9 cellular contexts compared by ENCODE assay signal in the genomic region with DNA sequence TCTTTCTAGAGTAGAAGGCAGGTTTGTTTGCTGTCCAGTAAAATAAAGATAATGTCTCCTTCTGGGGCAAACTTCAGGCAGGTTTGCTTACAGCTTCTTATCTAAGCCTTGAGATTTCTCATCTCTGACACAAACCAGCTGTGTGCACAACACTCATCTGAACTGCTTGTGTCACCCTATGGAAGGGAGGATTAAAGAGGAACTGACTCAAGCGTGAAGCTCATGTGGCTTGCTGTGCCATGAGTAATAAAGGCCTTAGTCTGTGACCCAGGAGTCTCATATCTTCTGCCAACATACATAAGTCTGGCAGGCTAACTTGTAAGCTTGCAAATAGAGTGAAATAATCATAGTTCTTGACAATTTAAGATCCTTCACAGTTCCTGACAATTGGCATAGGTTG. TPM values are rescaled to one million over a fixed set of nuclear protein-coding genes. Genes with fewer than 3 reads are reported as not detected.
DNase-seq lines count a peak whose midpoint lies in the region; ATAC-seq and TF ChIP-seq lines count a peak whose summit lies in the region.
"Had no signal": no experiment of that assay in that cellular context is flagged by ENCODE, and none has a peak within 500 bp of the region (broad histone marks: within the 10 kb centered on the region; RNA-seq: fewer than 3 reads in every experiment).

No MANE protein-coding gene starts in this region.

- peak; percentile 95 for ATAC-seq in activated naive CD8-positive, alpha-beta T cell treated with anti-CD3 and anti-CD28 coated beads, Interleukin-2, amount 50 U/mL, for 24 hours
- peak; percentile 88 for ATAC-seq in stimulated activated naive CD8-positive, alpha-beta T cell treated with anti-CD3 and anti-CD28 coated beads, Interleukin-15, amount 100 ng/mL, for 72 hours

- TF ChIP-seq CTCF in choroid plexus epithelial cell (conservative IDR thresholded peaks at IDR 0.05; ENCODE audit: low read depth, low read length): no peak
- TF ChIP-seq CTCF in dorsolateral prefrontal cortex (IDR thresholded peaks at IDR 0.05 in 54 of 56, conservative IDR thresholded peaks at IDR 0.05 in 2 of 56; ENCODE audit: low read depth in 1 of 56, partially characterized antibody in 56 of 56): no peak

- H3K27ac ChIP-seq in dorsolateral prefrontal cortex: no peak overlapping the region
- H3K27ac ChIP-seq: SJCRH30 had no signal

- H3K9me3 Mint-ChIP-seq in activated naive CD8-positive, alpha-beta T cell treated with anti-CD3 and anti-CD28 coated beads, Interleukin-2, amount 50 U/mL, for 24 hours: peaks cover 3% of the 10 kb centered on the region
- H3K9me3 Mint-ChIP-seq in activated naive CD8-positive, alpha-beta T cell treated with anti-CD3 and anti-CD28 coated beads for 36 hours: peaks cover 2% of the 10 kb centered on the region
- peaks cover 0 to 5% of the 10 kb centered on the region in 2 donors for H3K9me3 Mint-ChIP-seq in stimulated activated naive CD8-positive, alpha-beta T cell treated with anti-CD3 and anti-CD28 coated beads, Interleukin-15, amount 100 ng/mL, for 72 hours

- no peak overlapping the region for H3K27ac Mint-ChIP-seq in activated naive CD8-positive, alpha-beta T cell treated with anti-CD3 and anti-CD28 coated beads, Interleukin-2, amount 50 U/mL, for 24 hours
- no peak overlapping the region for H3K27ac Mint-ChIP-seq in activated naive CD8-positive, alpha-beta T cell treated with anti-CD3 and anti-CD28 coated beads for 36 hours
- no peak overlapping the region for H3K27ac Mint-ChIP-seq in stimulated activated naive CD8-positive, alpha-beta T cell treated with anti-CD3 and anti-CD28 coated beads, Interleukin-15, amount 100 ng/mL, for 72 hours

- no peaks in the 10 kb centered on the region for H3K4me1 Mint-ChIP-seq in activated naive CD8-positive, alpha-beta T cell treated with anti-CD3 and anti-CD28 coated beads, Interleukin-2, amount 50 U/mL, for 24 hours
- no peaks in the 10 kb centered on the region for H3K4me1 Mint-ChIP-seq in activated naive CD8-positive, alpha-beta T cell treated with anti-CD3 and anti-CD28 coated beads for 36 hours
- no peaks in the 10 kb centered on the region for H3K4me1 Mint-ChIP-seq in stimulated activated naive CD8-positive, alpha-beta T cell treated with anti-CD3 and anti-CD28 coated beads, Interleukin-15, amount 100 ng/mL, for 72 hours

- H3K27me3 ChIP-seq in dorsolateral prefrontal cortex: no peaks in the 10 kb centered on the region
- H3K27me3 ChIP-seq: SJCRH30 had no signal

- H3K36me3 Mint-ChIP-seq in activated naive CD8-positive, alpha-beta T cell treated with anti-CD3 and anti-CD28 coated beads, Interleukin-2, amount 50 U/mL, for 24 hours (ENCODE audit: low read depth): no peaks in the 10 kb centered on the region
- H3K36me3 Mint-ChIP-seq in activated naive CD8-positive, alpha-beta T cell treated with anti-CD3 and anti-CD28 coated beads for 36 hours: no peaks in the 10 kb centered on the region

- intact Hi-C loops in posterior vena cava (cut with DNase I): no loop called here
- intact Hi-C loops in dorsolateral prefrontal cortex (cut with DNase I): no loop called here

- H3K27me3 Mint-ChIP-seq in activated naive CD8-positive, alpha-beta T cell treated with anti-CD3 and anti-CD28 coated beads, Interleukin-2, amount 50 U/mL, for 24 hours: no peaks in the 10 kb centered on the region
- peaks cover 4% of the 10 kb centered on the region for H3K27me3 Mint-ChIP-seq in activated naive CD8-positive, alpha-beta T cell treated with anti-CD3 and anti-CD28 coated beads for 36 hours
- H3K27me3 Mint-ChIP-seq in stimulated activated naive CD8-positive, alpha-beta T cell treated with anti-CD3 and anti-CD28 coated beads, Interleukin-15, amount 100 ng/mL, for 72 hours: peaks cover 6% of the 10 kb centered on the region

- in situ Hi-C loops in KBM-7 (cut with MboI; ENCODE audit: low pct_unique_long_range_greater_than_20kb, low sequenced_read_pairs): no loop called here

- no peak overlapping the region for H3K4me3 Mint-ChIP-seq in activated naive CD8-positive, alpha-beta T cell treated with anti-CD3 and anti-CD28 coated beads, Interleukin-2, amount 50 U/mL, for 24 hours
- H3K4me3 Mint-ChIP-seq in activated naive CD8-positive, alpha-beta T cell treated with anti-CD3 and anti-CD28 coated beads for 36 hours: no peak overlapping the region
- H3K4me3 Mint-ChIP-seq in stimulated activated naive CD8-positive, alpha-beta T cell treated with anti-CD3 and anti-CD28 coated beads, Interleukin-15, amount 100 ng/mL, for 72 hours: no peak overlapping the region

- H3K4me3 ChIP-seq in choroid plexus epithelial cell (ENCODE audit: low read depth, low read length) (no peak overlapping the region), dorsolateral prefrontal cortex (no peak overlapping the region)
- H3K4me3 ChIP-seq: SJCRH30 had no signal

- DNase-seq in activated naive CD8-positive, alpha-beta T cell treated with anti-CD3 and anti-CD28 coated beads, Interleukin-2, amount 50 U/mL, for 24 hours: no peak
- DNase-seq in activated naive CD8-positive, alpha-beta T cell treated with anti-CD3 and anti-CD28 coated beads for 36 hours: no peak
- DNase-seq in KBM-7 (peak; percentile 11), choroid plexus epithelial cell (ENCODE audit: low read depth) (peak; percentile 93), posterior vena cava (ENCODE audit: low spot score) (no peak), OCI-M2 (lab: John Stamatoyannopoulos, UW; ENCODE audit: unreplicated experiment) (no peak), dorsolateral prefrontal cortex (no peak)
- DNase-seq in stimulated activated naive CD8-positive, alpha-beta T cell treated with anti-CD3 and anti-CD28 coated beads, Interleukin-15, amount 100 ng/mL, for 72 hours: no peak

RNA-seq across cellular contexts. Expression of a gene that starts 24.2 kb away (rescaled TPM):
- not detected for total RNA-seq in activated naive CD8-positive, alpha-beta T cell treated with anti-CD3 and anti-CD28 coated beads for 36 hours
- total RNA-seq in posterior vena cava (under 1 TPM; 0.24 to 0.32 TPM), dorsolateral prefrontal cortex (1 to 10 TPM in 116 of 120 experiments, under 1 TPM in 3, not detected in 1; 0.82 to 6.2 (median 2.3) TPM)
- total RNA-seq: SJCRH30 had no signal

Comparison
In these comparisons a context has a peak if more than half of its experiments do, and no peak if none do; other contexts are left out.
1. DNase-seq: peak in KBM-7 (single experiment) and choroid plexus epithelial cell (single experiment); none in activated naive CD8-positive, alpha-beta T cell treated with anti-CD3 and anti-CD28 coated beads, Interleukin-2, amount 50 U/mL, for 24 hours (single experiment), activated naive CD8-positive, alpha-beta T cell treated with anti-CD3 and anti-CD28 coated beads for 36 hours (single experiment), stimulated activated naive CD8-positive, alpha-beta T cell treated with anti-CD3 and anti-CD28 coated beads, Interleukin-15, amount 100 ng/mL, for 72 hours (0 of 2), posterior vena cava (single experiment), OCI-M2 (single experiment) and dorsolateral prefrontal cortex (0 of 10).